ENCODE assay signal across 8 cellular contexts in genomic region chr9:38392235-38393127, GRCh38. TPM values are rescaled to one million over a fixed set of nuclear protein-coding genes. Genes with fewer than 3 reads are reported as not detected.
DNase-seq lines count a peak whose midpoint lies in the region; ATAC-seq, FAIRE-seq and TF ChIP-seq lines count a peak whose summit lies in the region.

Gene ALDH1B1 (plus strand): TSS chr9:38392702. CDS start chr9:38395749, 3,047 bp downstream.

- intact Hi-C loops in OCI-LY7 (cut with micrococcal nuclease; ENCODE audit: unreplicated experiment), result no loop called here
- intact Hi-C loops in esophagus squamous epithelium (cut with DNase I), result no loop called here

- H3K9me3 ChIP-seq in OCI-LY7 (ENCODE audit: low read length) (no peaks in the 10 kb centered on the region), esophagus squamous epithelium (no peaks in the 10 kb centered on the region)

- H2AFZ ChIP-seq in OCI-LY7 (ENCODE audit: low read length), result no peak within 1 kb of the TSS

- no peak for TF ChIP-seq CTCF in D721Med (IDR thresholded peaks at IDR 0.05; ENCODE audit: insufficient read depth, missing control alignments)
- TF ChIP-seq CTCF in HL-60 (IDR thresholded peaks at IDR 0.05; ENCODE audit: insufficient read depth, low read length), result no peak
- TF ChIP-seq CTCF in OCI-LY7 (conservative IDR thresholded peaks at IDR 0.05; ENCODE audit: low read length), result no peak
- TF ChIP-seq CTCF in esophagus squamous epithelium (IDR thresholded peaks at IDR 0.05), result peak in 1 of 6 experiments; percentile 10

- TF ChIP-seq POLR2A in esophagus squamous epithelium (IDR thresholded peaks at IDR 0.05), result peak in 2 of 4 donors; percentile 65 to 67

- 1 to 2% methylated on average over 8 to 22 of the region's 58 CpGs for WGBS in esophagus squamous epithelium, 2 donors

- CTCF ChIA-PET in OCI-LY7 (lab: Charles Lee; ENCODE audit: unreplicated experiment), result no interaction called here

- peak within 1 kb of the TSS; percentile 55; the same call in 1 of the 2 replicates for H3K4me2 ChIP-seq in OCI-LY7 (ENCODE audit: low read length)

- H3K9me2 ChIP-seq in OCI-LY7 (ENCODE audit: insufficient read depth, low read length), result no peaks in the 10 kb centered on the region

- BruUV-seq in OCI-LY7 (replicated peaks; lab: Mats Ljungman, UMichigan), result no TSS peak

- peak within 1 kb of the TSS; percentile 96 for H3K27ac Mint-ChIP-seq in stimulated activated effector memory CD8-positive, alpha-beta T cell treated with anti-CD3 and anti-CD28 coated beads, Interleukin-12 subunit alpha, Interleukin-12 subunit beta, amount 100 ng/mL, for 72 hours

- H3K4me3 ChIP-seq in HL-60 (replicated peaks; ENCODE audit: insufficient read depth, low read length) (peak within 1 kb of the TSS; percentile 92), OCI-LY7 (ENCODE audit: low read depth, low read length, poor library complexity, severe bottlenecking) (peak within 1 kb of the TSS; percentile 37), esophagus squamous epithelium (peak within 1 kb of the TSS; percentile 51 to 78 (median 72))

- peak; percentile 94 for DNase-seq in D721Med (ENCODE audit: insufficient read length, low spot score)
- DNase-seq in HL-60 (ENCODE audit: low read depth in 1 of 2, low spot score in 1 of 2), result peak; percentile 68 to 75
- DNase-seq in OCI-LY7 (ENCODE audit: low spot score), result no peak
- peak; percentile 70 for DNase-seq in activated T-cell treated with anti-CD3 and anti-CD28 coated beads for 48 hours (ENCODE audit: low read depth)
- no peak for DNase-seq in esophagus squamous epithelium (lab: John Stamatoyannopoulos, UW)
- peak; percentile 91 for DNase-seq in myocyte (ENCODE audit: low read depth)
- DNase-seq in stimulated activated effector memory CD8-positive, alpha-beta T cell treated with anti-CD3 and anti-CD28 coated beads, Interleukin-12 subunit alpha, Interleukin-12 subunit beta, amount 100 ng/mL, for 72 hours (ENCODE audit: low spot score in 2 of 2), result peak; percentile 65 to 84

- peak; percentile 99 for ATAC-seq in GM19467 (IDR thresholded peaks at IDR 0.05; ENCODE audit: unreplicated experiment)
- ATAC-seq in stimulated activated effector memory CD8-positive, alpha-beta T cell treated with anti-CD3 and anti-CD28 coated beads, Interleukin-12 subunit alpha, Interleukin-12 subunit beta, amount 100 ng/mL, for 72 hours, result peak; percentile 98

- H3K27ac ChIP-seq in HL-60 (replicated peaks), result peak within 1 kb of the TSS; percentile 69
- H3K27ac ChIP-seq in OCI-LY7 (ENCODE audit: low read depth, low read length, poor library complexity, severe bottlenecking), result no peak within 1 kb of the TSS
- peak within 1 kb of the TSS; percentile 61 to 86 (median 84) for H3K27ac ChIP-seq in esophagus squamous epithelium

- H3K4me1 Mint-ChIP-seq in stimulated activated effector memory CD8-positive, alpha-beta T cell treated with anti-CD3 and anti-CD28 coated beads, Interleukin-12 subunit alpha, Interleukin-12 subunit beta, amount 100 ng/mL, for 72 hours, result peaks cover 21% of the 10 kb centered on the region

- no peaks in the 10 kb centered on the region for H3K79me2 ChIP-seq in OCI-LY7 (ENCODE audit: insufficient read depth, low read depth, low read length)

- POLR2A ChIA-PET in OCI-LY7 (lab: Charles Lee), result no interaction called here

- no peaks in the 10 kb centered on the region for H4K20me1 ChIP-seq in OCI-LY7 (ENCODE audit: insufficient read depth, low read length)

- no peaks in the 10 kb centered on the region for H3K9me3 Mint-ChIP-seq in stimulated activated effector memory CD8-positive, alpha-beta T cell treated with anti-CD3 and anti-CD28 coated beads, Interleukin-12 subunit alpha, Interleukin-12 subunit beta, amount 100 ng/mL, for 72 hours

- FAIRE-seq in D721Med (lab: Jason Lieb, UNC), result no peak

- peak within 1 kb of the TSS; percentile 95 for H3K4me3 Mint-ChIP-seq in stimulated activated effector memory CD8-positive, alpha-beta T cell treated with anti-CD3 and anti-CD28 coated beads, Interleukin-12 subunit alpha, Interleukin-12 subunit beta, amount 100 ng/mL, for 72 hours

- peaks cover 19% of the 10 kb centered on the region for H3K36me3 Mint-ChIP-seq in stimulated activated effector memory CD8-positive, alpha-beta T cell treated with anti-CD3 and anti-CD28 coated beads, Interleukin-12 subunit alpha, Interleukin-12 subunit beta, amount 100 ng/mL, for 72 hours

- H3K27me3 ChIP-seq in HL-60 (ENCODE audit: insufficient read depth, poor library complexity, severe bottlenecking), result no peaks in the 10 kb centered on the region
- no peaks in the 10 kb centered on the region for H3K27me3 ChIP-seq in esophagus squamous epithelium

- H3K4me1 ChIP-seq in OCI-LY7 (ENCODE audit: insufficient read depth, low read length, poor library complexity, severe bottlenecking) (no peaks in the 10 kb centered on the region), esophagus squamous epithelium (peaks cover 15 to 54% (median 16%) of the 10 kb centered on the region in 3 donors)

- H3K36me3 ChIP-seq in OCI-LY7 (ENCODE audit: insufficient read depth, low read length) (no peaks in the 10 kb centered on the region), esophagus squamous epithelium (peaks cover 0 to 22% (median 12%) of the 10 kb centered on the region in 3 donors)

RNA-seq across cellular contexts. Expression of gene ALDH1B1, which starts in this region (rescaled TPM):
- 0.32 and 1.3 TPM in 2 replicates for total RNA-seq in OCI-LY7 (2014; rRNA removed; shearing (Covaris generic))
- total RNA-seq in OCI-LY7 (2022), result 5.8 and 8.6 TPM in 2 replicates
- 10 to 100 TPM in 2 of 4 donors, 1 to 10 TPM in 2; 1.6 to 23.7 (median 7.7) TPM for total RNA-seq in esophagus squamous epithelium
- total RNA-seq in myocyte, result 147 and 166 TPM in 2 replicates
- 152 TPM for polyA plus RNA-seq in myocyte (2012)

Comparison
In these comparisons a context has a peak if more than half of its experiments do, and no peak if none do; other contexts are left out.
1. DNase-seq: peak in D721Med (single experiment), HL-60 (2 of 2), activated T-cell treated with anti-CD3 and anti-CD28 coated beads for 48 hours (single experiment), myocyte (single experiment) and stimulated activated effector memory CD8-positive, alpha-beta T cell treated with anti-CD3 and anti-CD28 coated beads, Interleukin-12 subunit alpha, Interleukin-12 subunit beta, amount 100 ng/mL, for 72 hours (2 of 2); none in OCI-LY7 (single experiment) and esophagus squamous epithelium (single experiment).
2. H3K4me3 ChIP-seq: peak in every context shown above with its lines; median percentile 92 in HL-60; 72 in esophagus squamous epithelium; 37 in OCI-LY7.